In the genomic region with DNA sequence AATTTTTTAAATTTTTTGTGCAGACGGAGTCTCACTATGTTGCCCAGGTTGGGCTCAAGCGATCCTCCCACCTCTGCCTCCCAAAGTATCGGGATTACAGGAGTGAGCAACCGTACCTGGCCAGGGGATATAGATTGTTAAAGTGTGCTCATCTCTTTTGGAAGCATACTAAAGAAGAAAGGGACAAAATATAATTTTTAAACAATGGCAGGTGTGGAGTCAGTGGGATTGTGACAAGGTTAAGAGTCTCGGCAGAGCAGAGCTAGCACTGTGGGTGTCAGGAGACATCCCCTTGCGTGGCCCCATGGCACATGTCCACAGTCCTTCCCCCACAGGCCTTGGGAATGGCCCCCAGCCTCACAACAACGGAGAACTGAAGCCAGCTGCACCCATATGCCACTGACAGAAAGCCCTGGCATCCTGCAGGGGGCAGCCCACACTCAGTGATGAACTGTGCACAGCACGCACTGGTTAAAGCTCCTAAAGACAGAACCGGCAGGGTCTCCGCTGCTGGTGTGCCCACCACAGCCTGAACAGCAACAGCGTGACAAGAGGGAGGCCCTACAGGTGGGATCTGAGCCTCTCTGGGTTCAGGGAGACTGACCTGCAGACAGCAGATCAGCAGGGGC, we compare ENCODE assay signal across 8 cellular contexts. TPM values are rescaled to one million over a fixed set of nuclear protein-coding genes. Genes with fewer than 3 reads are reported as not detected.
DNase-seq lines count a peak whose midpoint lies in the region; ATAC-seq and TF ChIP-seq lines count a peak whose summit lies in the region.

No MANE protein-coding gene starts in this region.

- peak in 11 of 12 donors; percentile 15 to 51 (median 38) for TF ChIP-seq CTCF in heart left ventricle (IDR thresholded peaks at IDR 0.05)

- POLR2A ChIA-PET in naive thymus-derived CD4-positive, alpha-beta T cell (lab: Charles Lee): no interaction called here

- peak overlapping the region in 1 of 9 donors; percentile 27 for H3K27ac Mint-ChIP-seq in naive thymus-derived CD4-positive, alpha-beta T cell

- intact Hi-C loops in heart left ventricle (cut with DNase I): no loop called here
- intact Hi-C loops in cardiac septum (cut with DNase I): no loop called here
- intact Hi-C loops in naive thymus-derived CD4-positive, alpha-beta T cell (cut with micrococcal nuclease): loop anchor here in 1 of 2 donors (5.0 to 10.0 kb wide), 2 partner anchors 53 to 111 kb away; a partner anchor contains a TSS

- CTCF ChIA-PET in naive thymus-derived CD4-positive, alpha-beta T cell (lab: Charles Lee): no interaction called here

- peaks cover 4 to 98% (median 93%) of the 10 kb centered on the region in 9 donors for H3K36me3 ChIP-seq in heart left ventricle
- H3K36me3 ChIP-seq in naive thymus-derived CD4-positive, alpha-beta T cell (ENCODE audit: control insufficient read depth in 2 of 3, insufficient read depth in 3 of 3, low read length in 3 of 3): peaks cover 15 to 89% (median 34%) of the 10 kb centered on the region in 3 experiments

- no peak overlapping the region for H3K4me3 ChIP-seq in heart left ventricle
- H3K4me3 ChIP-seq in naive thymus-derived CD4-positive, alpha-beta T cell (ENCODE audit: low read length): no peak overlapping the region

- H3K4me3 Mint-ChIP-seq in naive thymus-derived CD4-positive, alpha-beta T cell: no peak overlapping the region

- no peaks in the 10 kb centered on the region for H3K9me3 ChIP-seq in heart left ventricle
- H3K9me3 ChIP-seq in naive thymus-derived CD4-positive, alpha-beta T cell (ENCODE audit: control insufficient read depth in 2 of 3, low read length in 3 of 3): no peaks in the 10 kb centered on the region

- H3K9me3 Mint-ChIP-seq in naive thymus-derived CD4-positive, alpha-beta T cell: no peaks in the 10 kb centered on the region

- 68 to 77% (median 74%) methylated on average over 10 to 11 of the region's 11 CpGs for WGBS in heart left ventricle, 4 donors

- no peaks in the 10 kb centered on the region for H3K4me1 Mint-ChIP-seq in naive thymus-derived CD4-positive, alpha-beta T cell

- peak; percentile 45 to 63 (median 52) for ATAC-seq in heart left ventricle
- peak; percentile 42 for ATAC-seq in naive thymus-derived CD4-positive, alpha-beta T cell
- ATAC-seq in GM18868 (IDR thresholded peaks at IDR 0.05; ENCODE audit: unreplicated experiment): no peak
- no peak for ATAC-seq in GM19467 (IDR thresholded peaks at IDR 0.05; ENCODE audit: unreplicated experiment)

- DNase-seq in heart left ventricle: peak in 2 of 5 donors; percentile 32 to 33
- no peak for DNase-seq in cardiac septum (ENCODE audit: low spot score)
- DNase-seq in T follicular helper cell (ENCODE audit: low read depth): peak; percentile 1
- peak in 7 of 9 donors; percentile 16 to 33 (median 24) for DNase-seq in naive thymus-derived CD4-positive, alpha-beta T cell
- DNase-seq in NCI-H1436 treated with DMSO at 0.1 percent for 48 hours (lab: John Stamatoyannopoulos, UW): no peak

- H3K27me3 ChIP-seq in heart left ventricle: no peaks in the 10 kb centered on the region
- no peaks in the 10 kb centered on the region for H3K27me3 ChIP-seq in naive thymus-derived CD4-positive, alpha-beta T cell (ENCODE audit: control insufficient read depth in 2 of 2, insufficient read depth in 2 of 2, low read length in 2 of 2)

- no peak for TF ChIP-seq POLR2A in heart left ventricle (IDR thresholded peaks at IDR 0.05)

- H3K27ac ChIP-seq in heart left ventricle (no peak overlapping the region), cingulate gyrus (ENCODE audit: low read depth, low read length) (peak overlapping the region; percentile 60)
- no peak overlapping the region for H3K27ac ChIP-seq in naive thymus-derived CD4-positive, alpha-beta T cell (ENCODE audit: low read depth, low read length)

- H3K4me1 ChIP-seq in heart left ventricle: no peaks in the 10 kb centered on the region
- H3K4me1 ChIP-seq in naive thymus-derived CD4-positive, alpha-beta T cell (ENCODE audit: control insufficient read depth in 2 of 2, insufficient read depth in 2 of 2, low read length in 2 of 2): no peaks in the 10 kb centered on the region

- peaks cover 11 to 68% (median 46%) of the 10 kb centered on the region in 5 donors for H3K36me3 Mint-ChIP-seq in naive thymus-derived CD4-positive, alpha-beta T cell

- H3K27me3 Mint-ChIP-seq in naive thymus-derived CD4-positive, alpha-beta T cell: no peaks in the 10 kb centered on the region

RNA-seq across cellular contexts. Expression of a gene that starts 29.9 kb away (rescaled TPM):
- total RNA-seq in heart left ventricle (under 1 TPM in 4 of 9 donors, not detected in 5; 0.09 to 0.44 (median 0.18) TPM), cardiac septum (0.13 TPM)
- under 1 TPM; 0.04 to 0.15 TPM for polyA plus RNA-seq in heart left ventricle
- total RNA-seq in naive thymus-derived CD4-positive, alpha-beta T cell: not detected
- polyA plus RNA-seq in naive thymus-derived CD4-positive, alpha-beta T cell: under 1 TPM; 0.09 to 0.10 TPM

RNA-seq across cellular contexts. Expression of a gene that starts 54.8 kb away (rescaled TPM):
- total RNA-seq in heart left ventricle (10 to 100 TPM; 34.6 to 66.4 (median 48.3) TPM), cardiac septum (52.6 TPM)
- polyA plus RNA-seq in heart left ventricle: 10 to 100 TPM; 20.6 to 46.9 TPM
- 100 to 1,000 TPM; 120 to 181 (median 168) TPM for total RNA-seq in naive thymus-derived CD4-positive, alpha-beta T cell
- 10 to 100 TPM; 40.1 to 91.7 TPM for polyA plus RNA-seq in naive thymus-derived CD4-positive, alpha-beta T cell

RNA-seq across cellular contexts. Expression of a gene that starts 55.0 kb away (rescaled TPM):
- total RNA-seq in heart left ventricle (10 to 100 TPM; 20.4 to 38.7 (median 26.2) TPM), cardiac septum (23.6 TPM)
- 10 to 100 TPM; 10.5 to 26.1 TPM for polyA plus RNA-seq in heart left ventricle
- 10 to 100 TPM; 15.2 to 32.8 (median 25.4) TPM for total RNA-seq in naive thymus-derived CD4-positive, alpha-beta T cell
- 10 to 100 TPM; 15.9 to 22.8 TPM for polyA plus RNA-seq in naive thymus-derived CD4-positive, alpha-beta T cell

Comparison
In these comparisons a context has a peak if more than half of its experiments do, and no peak if none do; other contexts are left out.
1. ATAC-seq: peak in heart left ventricle (4 of 4) and naive thymus-derived CD4-positive, alpha-beta T cell (single experiment); none in GM18868 (single experiment) and GM19467 (single experiment).
2. DNase-seq: peak in T follicular helper cell (single experiment) and naive thymus-derived CD4-positive, alpha-beta T cell (7 of 9); none in cardiac septum (single experiment) and NCI-H1436 treated with DMSO at 0.1 percent for 48 hours (single experiment).